18 cellular contexts compared by ENCODE assay signal in genomic region chr17:14355556-14355955, GRCh38. TPM values are rescaled to one million over a fixed set of nuclear protein-coding genes. Genes with fewer than 3 reads are reported as not detected.
A peak's percentile ranks its signal among the peaks of the same experiment; 100 is the strongest.
DNase-seq lines count a peak whose midpoint lies in the region; ATAC-seq and TF ChIP-seq lines count a peak whose summit lies in the region.
"Had no signal": no experiment of that assay in that cellular context is flagged by ENCODE, and none has a peak within 500 bp of the region (broad histone marks: within the 10 kb centered on the region; RNA-seq: fewer than 3 reads in every experiment).

No MANE protein-coding gene starts in this region.

- H3K27me3 Mint-ChIP-seq in HFFc6 (ENCODE audit: insufficient read depth) = no peaks in the 10 kb centered on the region; the same call in 1 of the 2 replicates
- peaks cover 2% of the 10 kb centered on the region for H3K27me3 Mint-ChIP-seq in endodermal cell (ENCODE audit: insufficient read depth)
- H3K27me3 Mint-ChIP-seq: CD4-positive, alpha-beta T cell had no signal

- no peaks in the 10 kb centered on the region for H3K27me3 ChIP-seq in BLaER1 treated with 17β-estradiol and CSF1 and Interleukin-3, amounts not matched to agents 10 nM and 100 nM
- H3K27me3 ChIP-seq in endodermal cell (ENCODE audit: control insufficient read depth, insufficient read depth, low read length, poor library complexity, severe bottlenecking) = no peaks in the 10 kb centered on the region
- no peaks in the 10 kb centered on the region for H3K27me3 ChIP-seq in ovary
- H3K27me3 ChIP-seq: MG63 had no signal

- H3K27ac ChIP-seq in BLaER1 treated with 17β-estradiol and CSF1 and Interleukin-3, amounts not matched to agents 10 nM and 100 nM = no peak overlapping the region
- no peak overlapping the region for H3K27ac ChIP-seq in endodermal cell (ENCODE audit: low read depth, low read length)
- H3K27ac ChIP-seq in ovary = no peak overlapping the region
- H3K27ac ChIP-seq: A549 had no signal

- no peaks in the 10 kb centered on the region for H3K9me3 Mint-ChIP-seq in HFFc6
- H3K9me3 Mint-ChIP-seq in endodermal cell = no peaks in the 10 kb centered on the region
- H3K9me3 Mint-ChIP-seq: CD4-positive, alpha-beta T cell had no signal

- H3K4me1 Mint-ChIP-seq in HFFc6 (ENCODE audit: low read depth) (peaks cover 8% of the 10 kb centered on the region), endodermal cell (peaks cover 6% of the 10 kb centered on the region)

- H4K20me1 ChIP-seq in BLaER1 treated with 17β-estradiol and CSF1 and Interleukin-3, amounts not matched to agents 10 nM and 100 nM = no peaks in the 10 kb centered on the region

- TF ChIP-seq CTCF in HFFc6 (IDR thresholded peaks at IDR 0.05) = no peak
- no peak for TF ChIP-seq CTCF in endodermal cell (conservative IDR thresholded peaks at IDR 0.05)
- no peak for TF ChIP-seq CTCF in ovary (IDR thresholded peaks at IDR 0.05)

- H3K4me1 ChIP-seq in BLaER1 treated with 17β-estradiol and CSF1 and Interleukin-3, amounts not matched to agents 10 nM and 100 nM = peaks cover 56 to 71% (median 63%) of the 10 kb centered on the region in 10 experiments
- H3K4me1 ChIP-seq in endodermal cell (ENCODE audit: control insufficient read depth, insufficient read depth, low read length) (peaks cover 4% of the 10 kb centered on the region), ovary (ENCODE audit: insufficient read depth) (peaks cover 3% of the 10 kb centered on the region)
- H3K4me1 ChIP-seq: A549 had no signal

- peak overlapping the region in 7 of 11 experiments; percentile 49 to 68 (median 62); a peak in 13 of 22 replicates for H3K4me2 ChIP-seq in BLaER1 treated with 17β-estradiol and CSF1 and Interleukin-3, amounts not matched to agents 10 nM and 100 nM
- H3K4me2 ChIP-seq: A549 had no signal

- intact Hi-C loops in ovary (cut with DNase I) = no loop called here

- no peak for ATAC-seq in GM19467 (IDR thresholded peaks at IDR 0.05; ENCODE audit: unreplicated experiment)
- ATAC-seq: A549 had no signal

- no peak for TF ChIP-seq POLR2A in ovary (IDR thresholded peaks at IDR 0.05)

- DNase-seq in HFFc6 = peak; percentile 24
- peak; percentile 72 for DNase-seq in endodermal cell
- peak; percentile 82 for DNase-seq in islet precursor cell
- DNase-seq in NCI-H1417 treated with DMSO at 0.1 percent for 48 hours (lab: John Stamatoyannopoulos, UW) = no peak
- no peak for DNase-seq in ovary
- no peak for DNase-seq in AML-193 (lab: John Stamatoyannopoulos, UW)
- DNase-seq: CD4-positive, alpha-beta T cell; GF-D8; MG63; NCI-H1105; NCI-H187; NCI-H446; NCI-H69; RPMI8226; SIG-M5 had no signal

- peaks cover 17 to 30% (median 22%) of the 10 kb centered on the region in 11 experiments; a peak in 21 of 22 replicates for H3K9me3 ChIP-seq in BLaER1 treated with 17β-estradiol and CSF1 and Interleukin-3, amounts not matched to agents 10 nM and 100 nM (replicated peaks in 1 of 11)
- H3K9me3 ChIP-seq in endodermal cell (ENCODE audit: control insufficient read depth, low read length) = no peaks in the 10 kb centered on the region
- no peaks in the 10 kb centered on the region for H3K9me3 ChIP-seq in ovary
- H3K9me3 ChIP-seq: A549, MG63 had no signal

- H3K9ac ChIP-seq in BLaER1 treated with 17β-estradiol and CSF1 and Interleukin-3, amounts not matched to agents 10 nM and 100 nM = no peak overlapping the region
- no peak overlapping the region for H3K9ac ChIP-seq in endodermal cell (ENCODE audit: extremely low read depth, low read length, poor library complexity, severe bottlenecking)

- H3K36me3 Mint-ChIP-seq in HFFc6 (ENCODE audit: low read depth) (no peaks in the 10 kb centered on the region), endodermal cell (ENCODE audit: low read depth) (no peaks in the 10 kb centered on the region)

- peaks cover 0 to 10% (median 0%) of the 10 kb centered on the region in 11 experiments; a peak in 3 of 22 replicates for H3K36me3 ChIP-seq in BLaER1 treated with 17β-estradiol and CSF1 and Interleukin-3, amounts not matched to agents 10 nM and 100 nM
- H3K36me3 ChIP-seq in endodermal cell (ENCODE audit: control insufficient read depth, insufficient read depth, low read length) (no peaks in the 10 kb centered on the region), ovary (no peaks in the 10 kb centered on the region)
- H3K36me3 ChIP-seq: MG63 had no signal

- H3K4me3 ChIP-seq in BLaER1 treated with 17β-estradiol and CSF1 and Interleukin-3, amounts not matched to agents 10 nM and 100 nM = no peak overlapping the region
- H3K4me3 ChIP-seq in endodermal cell (ENCODE audit: low read length) (no peak overlapping the region), ovary (no peak overlapping the region)
- H3K4me3 ChIP-seq: A549, MG63 had no signal

- no peak for TF ChIP-seq EP300 in ovary (IDR thresholded peaks at IDR 0.05)

- H3K4me3 Mint-ChIP-seq in HFFc6 (no peak overlapping the region), endodermal cell (no peak overlapping the region)
- H3K4me3 Mint-ChIP-seq: CD4-positive, alpha-beta T cell had no signal

- H3K27ac Mint-ChIP-seq in HFFc6 (no peak overlapping the region), endodermal cell (no peak overlapping the region)
- H3K27ac Mint-ChIP-seq: CD4-positive, alpha-beta T cell had no signal

RNA-seq across cellular contexts. Expression of gene HS3ST3B1, which starts 54.7 kb away (rescaled TPM):
- 10 to 100 TPM; 18.3 to 24.6 (median 22.3) TPM for total RNA-seq in HFFc6 (2021; fragmentation: NEBNext Ultra II Directional; extraction: Animal tissue kit (Norgen Biotek cat#: 25700))
- total RNA-seq in endodermal cell = 1 to 10 TPM; 5.6 to 6.9 TPM
- polyA plus RNA-seq in endodermal cell (2013, experiment 1 of 2) = 8.7 TPM
- polyA plus RNA-seq in endodermal cell (2013, experiment 2 of 2) = 7.3 TPM
- total RNA-seq in ovary = 1 to 10 TPM; 3.9 to 9.9 (median 6.9) TPM
- polyA plus RNA-seq in ovary = 1 to 10 TPM; 3.2 to 5.6 TPM

Comparison
In these comparisons a context has a peak if more than half of its experiments do, and no peak if none do; other contexts are left out.
1. DNase-seq: peak in HFFc6 (single experiment), endodermal cell (single experiment) and islet precursor cell (single experiment); none in NCI-H1417 treated with DMSO at 0.1 percent for 48 hours (single experiment), ovary (0 of 5) and AML-193 (0 of 2).